Comparison of ENCODE assay signal across 14 cellular contexts in the genomic region with DNA sequence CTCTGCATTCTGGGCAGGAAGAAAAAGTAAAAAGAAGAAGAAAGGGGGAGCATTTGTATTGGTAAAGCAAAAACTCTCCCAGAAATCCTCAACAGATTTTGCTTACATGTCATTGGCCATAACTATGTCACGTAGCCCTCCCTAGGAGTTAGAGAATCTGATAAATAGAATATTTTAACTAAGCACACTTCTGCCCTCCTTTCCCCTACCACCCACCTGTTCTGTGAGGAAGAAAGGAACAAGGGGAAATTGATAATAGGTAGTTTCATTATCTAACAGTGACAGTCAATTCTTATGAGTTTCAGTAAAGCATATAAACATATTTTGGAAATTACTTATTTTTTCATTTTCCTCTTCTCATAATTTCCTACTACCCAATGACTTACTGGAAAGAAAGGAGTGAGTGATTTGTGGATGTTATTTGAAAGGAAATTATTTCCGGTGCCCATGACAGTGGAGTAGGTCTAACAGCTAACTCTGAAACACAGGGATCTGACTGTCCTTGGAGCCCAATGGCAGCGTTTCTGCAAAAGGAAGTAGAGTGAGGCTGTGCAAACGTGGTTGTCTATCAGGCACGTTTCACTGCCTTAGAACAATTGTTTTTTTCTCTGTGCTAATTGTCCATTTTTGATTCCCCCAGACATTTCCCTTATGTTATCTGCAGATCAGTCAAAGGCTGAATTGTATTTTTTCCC.
DNase-seq lines count a peak whose midpoint lies in the region; ATAC-seq, FAIRE-seq and TF ChIP-seq lines count a peak whose summit lies in the region.
"Had no signal": no experiment of that assay in that cellular context is flagged by ENCODE, and none has a peak within 500 bp of the region (broad histone marks: within the 10 kb centered on the region; RNA-seq: fewer than 3 reads in every experiment).

No MANE protein-coding gene starts in this region.

- H3K4me1 Mint-ChIP-seq in activated T-cell treated with anti-CD3 and anti-CD28 coated beads, Interleukin-2, amount 50 U/mL, for 4 hours (ENCODE audit: low read depth): peaks cover 26% of the 10 kb centered on the region
- H3K4me1 Mint-ChIP-seq: B cell, H9 had no signal

- no peak overlapping the region for H3K27ac ChIP-seq in OCI-LY3 (ENCODE audit: low read length)
- H3K27ac ChIP-seq: KMS-11 had no signal

- peak; percentile 71 to 74 for ATAC-seq in activated T-cell treated with anti-CD3 and anti-CD28 coated beads, Interleukin-2, amount 50 U/mL, for 4 hours
- ATAC-seq in left lobe of liver: no peak

- peaks cover 6% of the 10 kb centered on the region for H3K27me3 Mint-ChIP-seq in activated T-cell treated with anti-CD3 and anti-CD28 coated beads, Interleukin-2, amount 50 U/mL, for 4 hours (ENCODE audit: low read depth)
- H3K27me3 Mint-ChIP-seq: CD4-positive, CD25-positive, alpha-beta regulatory T cell had no signal

- H3K4me3 Mint-ChIP-seq in activated T-cell treated with anti-CD3 and anti-CD28 coated beads, Interleukin-2, amount 50 U/mL, for 4 hours: no peak overlapping the region
- H3K4me3 Mint-ChIP-seq: B cell, H9 had no signal

- H3K36me3 Mint-ChIP-seq in activated T-cell treated with anti-CD3 and anti-CD28 coated beads, Interleukin-2, amount 50 U/mL, for 4 hours (ENCODE audit: insufficient read depth): no peaks in the 10 kb centered on the region
- H3K36me3 Mint-ChIP-seq: CD4-positive, CD25-positive, alpha-beta regulatory T cell had no signal

- H3K4me2 ChIP-seq in OCI-LY3 (ENCODE audit: low read length): peak overlapping the region; percentile 17; the same call in 1 of the 2 replicates
- H3K4me2 ChIP-seq: KMS-11 had no signal

- no peak overlapping the region for H3K4me3 ChIP-seq in OCI-LY3 (ENCODE audit: low read length)

- no peaks in the 10 kb centered on the region for H3K79me2 ChIP-seq in OCI-LY3 (ENCODE audit: low read length)

- H4K20me1 ChIP-seq in OCI-LY3 (ENCODE audit: insufficient read depth, low read length): no peaks in the 10 kb centered on the region

- H3K36me3 ChIP-seq in OCI-LY3 (replicated peaks; ENCODE audit: low read depth, low read length): peaks cover 3% of the 10 kb centered on the region

- peaks cover 3% of the 10 kb centered on the region for H3K9me3 Mint-ChIP-seq in activated T-cell treated with anti-CD3 and anti-CD28 coated beads, Interleukin-2, amount 50 U/mL, for 4 hours
- H3K9me3 Mint-ChIP-seq: H9 had no signal

- H3K9me3 ChIP-seq in OCI-LY3 (ENCODE audit: insufficient read depth, low read length): no peaks in the 10 kb centered on the region
- H3K9me3 ChIP-seq: Caco-2 had no signal

- H3K9ac ChIP-seq in OCI-LY3 (ENCODE audit: low read length): no peak overlapping the region
- H3K9ac ChIP-seq: KMS-11 had no signal

- TF ChIP-seq POLR2A in GM12892 (IDR thresholded peaks at IDR 0.05; ENCODE audit: low read depth, low read length): no peak

- H3K27me3 ChIP-seq in OCI-LY3 (ENCODE audit: low read depth, low read length): no peaks in the 10 kb centered on the region

- peak overlapping the region; percentile 22; the same call in 1 of the 2 replicates for H2AFZ ChIP-seq in OCI-LY3 (ENCODE audit: low read depth, low read length)

- TF ChIP-seq CTCF in OCI-LY3 (IDR thresholded peaks at IDR 0.05; ENCODE audit: low read depth, low read length): no peak

- DNase-seq in activated T-cell treated with anti-CD3 and anti-CD28 coated beads, Interleukin-2, amount 50 U/mL, for 4 hours: no peak
- no peak for DNase-seq in activated T-cell treated with anti-CD3 and anti-CD28 coated beads, Interleukin-2, amount 50 U/mL, for 1 hour
- no peak for DNase-seq in GM12892 (ENCODE audit: insufficient read length)
- DNase-seq in dermis microvascular lymphatic vessel endothelial cell (ENCODE audit: low read depth in 2 of 2): peak; percentile 59 to 61
- DNase-seq in left lobe of liver (ENCODE audit: low spot score): no peak
- DNase-seq in activated CD8-positive, alpha-beta memory T cell treated with anti-CD3 and anti-CD28 coated beads, Interleukin-2, amount 50 U/mL, for 48 hours: no peak
- DNase-seq: Caco-2; CD4-positive, CD25-positive, alpha-beta regulatory T cell; H9; NCI-H146; NCI-H510A treated with DMSO at 0.1 percent for 48 hours had no signal

- peak; percentile 21 for FAIRE-seq in GM12892 (lab: Jason Lieb, UNC)

- H3K4me1 ChIP-seq in OCI-LY3 (ENCODE audit: low read length): peaks cover 22% of the 10 kb centered on the region
- H3K4me1 ChIP-seq: Caco-2 had no signal

Comparison
In these comparisons a context has a peak if more than half of its experiments do, and no peak if none do; other contexts are left out.
1. DNase-seq: peak in dermis microvascular lymphatic vessel endothelial cell (2 of 2); none in activated T-cell treated with anti-CD3 and anti-CD28 coated beads, Interleukin-2, amount 50 U/mL, for 4 hours (single experiment), activated T-cell treated with anti-CD3 and anti-CD28 coated beads, Interleukin-2, amount 50 U/mL, for 1 hour (single experiment), GM12892 (single experiment), left lobe of liver (single experiment) and activated CD8-positive, alpha-beta memory T cell treated with anti-CD3 and anti-CD28 coated beads, Interleukin-2, amount 50 U/mL, for 48 hours (single experiment).